In the genomic region with DNA sequence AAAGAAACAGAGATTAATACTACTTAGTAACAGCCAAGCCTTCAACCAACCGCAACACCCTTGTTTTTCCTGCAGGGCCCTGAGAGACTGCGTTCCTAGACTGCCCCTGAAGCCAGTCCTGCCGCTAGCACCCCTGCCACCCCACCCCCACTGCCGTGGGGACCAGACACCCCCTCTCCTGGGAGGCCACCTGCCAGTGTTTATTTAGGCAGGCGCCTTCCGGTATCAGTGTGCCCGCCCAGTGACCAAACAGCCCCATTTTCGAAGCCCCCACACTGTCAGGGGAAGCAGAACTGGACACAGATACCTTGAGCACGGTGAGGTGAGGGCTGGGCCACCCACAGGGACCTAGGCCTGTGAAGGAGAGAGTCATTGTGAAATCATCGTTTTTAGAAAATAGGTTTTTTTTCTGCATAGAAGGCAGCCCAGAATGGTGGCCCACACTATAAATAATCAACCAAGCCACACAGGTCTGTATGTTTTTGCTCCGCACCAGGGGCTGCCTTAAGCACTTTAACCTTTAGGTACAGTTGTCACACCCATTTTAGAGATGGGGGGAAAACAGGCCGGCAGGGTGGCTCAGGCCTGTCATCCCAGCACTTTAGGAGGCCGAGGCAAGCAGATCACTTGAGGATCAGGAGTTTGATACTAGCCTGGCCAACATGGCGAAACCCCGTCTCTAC, we compare ENCODE assay signal across 9 cellular contexts. TPM values are rescaled to one million over a fixed set of nuclear protein-coding genes. Genes with fewer than 3 reads are reported as not detected.
A peak's percentile ranks its signal among the peaks of the same experiment; 100 is the strongest.
DNase-seq lines count a peak whose midpoint lies in the region; ATAC-seq and TF ChIP-seq lines count a peak whose summit lies in the region.
"Had no signal": no experiment of that assay in that cellular context is flagged by ENCODE, and none has a peak within 500 bp of the region (broad histone marks: within the 10 kb centered on the region; RNA-seq: fewer than 3 reads in every experiment).

No MANE protein-coding gene starts in this region.

- H3K36me3 ChIP-seq in psoas muscle (ENCODE audit: insufficient read depth in 1 of 2, low read depth in 1 of 2) (no peaks in the 10 kb centered on the region), gastroesophageal sphincter (no peaks in the 10 kb centered on the region)

- TF ChIP-seq EP300 in gastroesophageal sphincter (IDR thresholded peaks at IDR 0.05): no peak

- H3K9me3 ChIP-seq in psoas muscle (no peaks in the 10 kb centered on the region), gastroesophageal sphincter (no peaks in the 10 kb centered on the region)

- H3K27ac ChIP-seq in psoas muscle (no peak overlapping the region), gastroesophageal sphincter (no peak overlapping the region)

- WGBS in psoas muscle, 3 donors: 77 to 86% (median 80%) methylated on average over 15 of the region's 15 CpGs
- 76 to 81% methylated on average over 3 to 10 of the region's 15 CpGs for WGBS in gastroesophageal sphincter (ENCODE audit: low coverage in 1 of 2), 2 donors

- no peaks in the 10 kb centered on the region for H3K36me3 Mint-ChIP-seq in naive B cell

- peaks cover 16% of the 10 kb centered on the region for H3K4me1 ChIP-seq in psoas muscle
- peaks cover 0 to 17% (median 7%) of the 10 kb centered on the region in 3 donors for H3K4me1 ChIP-seq in gastroesophageal sphincter

- peak; percentile 67 for ATAC-seq in GM18517 (IDR thresholded peaks at IDR 0.05; ENCODE audit: unreplicated experiment)
- peak; percentile 59 for ATAC-seq in GM21737 (IDR thresholded peaks at IDR 0.05; ENCODE audit: unreplicated experiment)
- ATAC-seq in naive B cell (ENCODE audit: low read depth in 2 of 2): peak; percentile 18 to 45
- no peak for ATAC-seq in psoas muscle
- no peak for ATAC-seq in gastroesophageal sphincter
- ATAC-seq: HCT116, Panc1 had no signal

- H3K27me3 ChIP-seq in psoas muscle (ENCODE audit: insufficient read depth in 3 of 3, low read length in 2 of 3): no peaks in the 10 kb centered on the region
- no peaks in the 10 kb centered on the region for H3K27me3 ChIP-seq in gastroesophageal sphincter

- peaks cover 22 to 60% (median 50%) of the 10 kb centered on the region in 3 donors for H3K4me1 Mint-ChIP-seq in naive B cell

- no peak for TF ChIP-seq POLR2A in gastroesophageal sphincter (IDR thresholded peaks at IDR 0.05)

- no peaks in the 10 kb centered on the region for H3K9me3 Mint-ChIP-seq in naive B cell

- DNase-seq in NCI-H146 (lab: John Stamatoyannopoulos, UW) (peak; percentile 85), naive B cell (peak; percentile 71), psoas muscle (no peak)
- no peak for DNase-seq in stimulated activated CD4-positive, alpha-beta T cell treated with anti-CD3 and anti-CD28 coated beads, Interleukin-4, amount 100 ng/mL, for 4 hours

- intact Hi-C loops in psoas muscle (cut with DNase I): no loop called here

- H3K4me3 ChIP-seq in psoas muscle: no peak overlapping the region
- no peak overlapping the region for H3K4me3 ChIP-seq in gastroesophageal sphincter

- peak overlapping the region; percentile 66 to 91 (median 86) for H3K4me3 Mint-ChIP-seq in naive B cell

- TF ChIP-seq CTCF in psoas muscle (IDR thresholded peaks at IDR 0.05) (no peak), gastroesophageal sphincter (IDR thresholded peaks at IDR 0.05) (no peak)

- H3K27me3 Mint-ChIP-seq in naive B cell: no peaks in the 10 kb centered on the region

- peak overlapping the region; percentile 84 to 95 (median 90) for H3K27ac Mint-ChIP-seq in naive B cell

RNA-seq across cellular contexts. Expression of a gene that starts 3.5 kb away (rescaled TPM):
- polyA plus RNA-seq in naive B cell (ENCODE audit: low read depth in 6 of 6) (100 to 1,000 TPM; 294 to 651 (median 379) TPM), psoas muscle (100 to 1,000 TPM; 450 to 786 (median 780) TPM)
- total RNA-seq in psoas muscle (100 to 1,000 TPM; 390 to 607 (median 551) TPM), gastroesophageal sphincter (100 to 1,000 TPM; 502 to 905 (median 558) TPM)

RNA-seq across cellular contexts. Expression of a gene that starts 28.3 kb away (rescaled TPM):
- polyA plus RNA-seq in naive B cell (ENCODE audit: low read depth in 6 of 6) (1 to 10 TPM in 2 of 6 donors, under 1 TPM in 3, not detected in 1; 0.23 to 1.2 (median 0.99) TPM), psoas muscle (10 to 100 TPM; 32.9 to 85.2 (median 33.4) TPM)
- total RNA-seq in psoas muscle (10 to 100 TPM; 46.7 to 62.4 (median 52.0) TPM), gastroesophageal sphincter (100 to 1,000 TPM in 1 of 4 donors, 10 to 100 TPM in 3; 68.4 to 154 (median 83.4) TPM)

RNA-seq across cellular contexts. Expression of a gene that starts 36.7 kb away (rescaled TPM):
- polyA plus RNA-seq in naive B cell (ENCODE audit: low read depth in 6 of 6) (1 to 10 TPM in 4 of 6 donors, under 1 TPM in 1, not detected in 1; 0.84 to 2.3 (median 1.9) TPM), psoas muscle (10 to 100 TPM; 23.5 to 35.1 (median 31.8) TPM)
- total RNA-seq in psoas muscle (10 to 100 TPM; 28.6 to 42.5 (median 36.1) TPM), gastroesophageal sphincter (10 to 100 TPM; 27.1 to 46.1 (median 34.4) TPM)

Comparison
In these comparisons a context has a peak if more than half of its experiments do, and no peak if none do; other contexts are left out.
1. ATAC-seq: peak in GM18517 (single experiment), GM21737 (single experiment) and naive B cell (2 of 2); none in psoas muscle (0 of 4) and gastroesophageal sphincter (single experiment).
2. DNase-seq: peak in NCI-H146 (single experiment) and naive B cell (single experiment); none in psoas muscle (0 of 2) and stimulated activated CD4-positive, alpha-beta T cell treated with anti-CD3 and anti-CD28 coated beads, Interleukin-4, amount 100 ng/mL, for 4 hours (0 of 2).